Comparison of ENCODE assay signal across 15 cellular contexts in the genomic region with DNA sequence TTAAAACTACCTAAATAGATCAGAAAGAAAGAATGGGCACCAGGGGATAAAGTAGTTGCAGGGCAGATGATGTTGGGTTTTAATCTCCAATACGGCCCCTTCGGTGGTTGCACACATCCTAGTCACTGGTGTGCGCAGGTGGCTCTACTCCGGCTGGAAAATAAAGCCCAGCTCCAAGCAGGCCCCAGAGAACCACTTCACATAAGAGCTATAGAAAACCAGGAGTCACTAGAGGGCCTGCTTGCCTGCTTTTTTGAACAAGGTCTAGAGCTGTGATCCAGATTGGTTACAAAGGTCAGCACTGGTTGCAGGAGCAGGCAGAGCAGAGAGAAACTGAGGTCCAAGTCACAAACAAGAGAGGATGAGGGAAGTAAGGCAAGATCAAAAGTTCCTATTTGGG. TPM values are rescaled to one million over a fixed set of nuclear protein-coding genes. Genes with fewer than 3 reads are reported as not detected.
DNase-seq lines count a peak whose midpoint lies in the region; ATAC-seq, FAIRE-seq and TF ChIP-seq lines count a peak whose summit lies in the region.
"Had no signal": no experiment of that assay in that cellular context is flagged by ENCODE, and none has a peak within 500 bp of the region (broad histone marks: within the 10 kb centered on the region; RNA-seq: fewer than 3 reads in every experiment).

No MANE protein-coding gene starts in this region.

- H2AFZ ChIP-seq in Karpas-422 (ENCODE audit: low read length) (no peak overlapping the region), smooth muscle cell (ENCODE audit: low read depth) (no peak overlapping the region)

- H4K20me1 ChIP-seq in Karpas-422 (ENCODE audit: insufficient read depth, low read depth, low read length) (no peaks in the 10 kb centered on the region), smooth muscle cell (ENCODE audit: low read depth) (no peaks in the 10 kb centered on the region)

- H3K27me3 Mint-ChIP-seq in osteocyte (ENCODE audit: unreplicated experiment): no peaks in the 10 kb centered on the region

- H3K9me3 Mint-ChIP-seq in osteocyte (ENCODE audit: unreplicated experiment): no peaks in the 10 kb centered on the region
- H3K9me3 Mint-ChIP-seq: activated T-cell treated with anti-CD3 and anti-CD28 coated beads, Interleukin-2, amount 50 U/mL, for 24 hours had no signal

- H3F3A ChIP-seq in smooth muscle cell (ENCODE audit: low read depth): no peaks in the 10 kb centered on the region

- H3K36me3 Mint-ChIP-seq in osteocyte (ENCODE audit: unreplicated experiment): no peaks in the 10 kb centered on the region

- H3K4me1 ChIP-seq in Karpas-422 (ENCODE audit: low read length): no peaks in the 10 kb centered on the region
- no peaks in the 10 kb centered on the region for H3K4me1 ChIP-seq in left lung
- H3K4me1 ChIP-seq in kidney (ENCODE audit: control insufficient read depth in 1 of 2, insufficient read depth in 1 of 2, low read depth in 1 of 2, low read length in 2 of 2): no peaks in the 10 kb centered on the region
- H3K4me1 ChIP-seq in smooth muscle cell (ENCODE audit: low read depth): no peaks in the 10 kb centered on the region

- no peaks in the 10 kb centered on the region for H3K36me3 ChIP-seq in Karpas-422 (ENCODE audit: insufficient read depth, low read length)
- H3K36me3 ChIP-seq in left lung: no peaks in the 10 kb centered on the region
- H3K36me3 ChIP-seq in kidney (ENCODE audit: control insufficient read depth in 1 of 2, insufficient read depth in 2 of 2, low read length in 2 of 2): no peaks in the 10 kb centered on the region
- no peaks in the 10 kb centered on the region for H3K36me3 ChIP-seq in smooth muscle cell (ENCODE audit: low read depth)
- H3K36me3 ChIP-seq: MG63 had no signal

- no peaks in the 10 kb centered on the region for H3K79me2 ChIP-seq in Karpas-422 (ENCODE audit: low read length)
- no peaks in the 10 kb centered on the region for H3K79me2 ChIP-seq in smooth muscle cell (ENCODE audit: low read depth)

- WGBS in smooth muscle cell (ENCODE audit: low lambda C conversion rate): 85% methylated on average over 4 of the region's 4 CpGs

- TF ChIP-seq CTCF in left lung (IDR thresholded peaks at IDR 0.05) (no peak), osteocyte (IDR thresholded peaks at IDR 0.05) (no peak), kidney (IDR thresholded peaks at IDR 0.05; ENCODE audit: borderline replicate concordance, extremely low read depth, insufficient read depth) (no peak), smooth muscle cell (IDR thresholded peaks at IDR 0.05; ENCODE audit: borderline replicate concordance, insufficient read depth, poor library complexity, severe bottlenecking) (no peak)

- DNase-seq in COR-L47 (lab: John Stamatoyannopoulos, UW): peak; percentile 72
- peak; percentile 46 for DNase-seq in Karpas-422
- DNase-seq in NCI-H748 treated with DMSO at 0.1 percent for 48 hours (lab: John Stamatoyannopoulos, UW): peak; percentile 76
- peak in 1 of 2 donors; percentile 36 for DNase-seq in left lung
- DNase-seq in osteocyte (ENCODE audit: extremely low spot score, unreplicated experiment): no peak
- no peak for DNase-seq in kidney
- DNase-seq in COLO829 (ENCODE audit: low spot score): no peak
- no peak for DNase-seq in smooth muscle cell (lab: John Stamatoyannopoulos, UW; ENCODE audit: unreplicated experiment)
- DNase-seq: activated T-cell treated with anti-CD3 and anti-CD28 coated beads, Interleukin-2, amount 50 U/mL, for 24 hours; GDM1; MG63; stimulated activated CD4-positive, alpha-beta T cell treated with anti-CD3 and anti-CD28 coated beads, Interleukin-4, amount 100 ng/mL, for 4 hours had no signal

- H3K9me2 ChIP-seq in Karpas-422 (replicated peaks; ENCODE audit: insufficient read depth, low read length): no peaks in the 10 kb centered on the region

- peak; percentile 89 for ATAC-seq in left lung

- H3K4me1 Mint-ChIP-seq in osteocyte (ENCODE audit: unreplicated experiment): no peaks in the 10 kb centered on the region

- no peak overlapping the region for H3K4me3 Mint-ChIP-seq in osteocyte (ENCODE audit: unreplicated experiment)
- H3K4me3 Mint-ChIP-seq: activated T-cell treated with anti-CD3 and anti-CD28 coated beads, Interleukin-2, amount 50 U/mL, for 24 hours had no signal

- no peaks in the 10 kb centered on the region for H3K27me3 ChIP-seq in Karpas-422 (ENCODE audit: low read length)
- H3K27me3 ChIP-seq in left lung: no peaks in the 10 kb centered on the region
- no peaks in the 10 kb centered on the region for H3K27me3 ChIP-seq in smooth muscle cell (ENCODE audit: low read depth)
- H3K27me3 ChIP-seq: MG63 had no signal

- H3K9ac ChIP-seq in Karpas-422 (ENCODE audit: low read length): no peak overlapping the region
- no peak overlapping the region for H3K9ac ChIP-seq in kidney (ENCODE audit: low read length in 2 of 2)
- H3K9ac ChIP-seq in smooth muscle cell (ENCODE audit: low read depth): no peak overlapping the region

- H3K27ac Mint-ChIP-seq in osteocyte (ENCODE audit: unreplicated experiment): no peak overlapping the region
- H3K27ac Mint-ChIP-seq: activated T-cell treated with anti-CD3 and anti-CD28 coated beads, Interleukin-2, amount 50 U/mL, for 24 hours had no signal

- H3K4me3 ChIP-seq in Karpas-422 (ENCODE audit: low read length) (no peak overlapping the region), left lung (no peak overlapping the region), kidney (ENCODE audit: low read length in 2 of 2) (no peak overlapping the region), smooth muscle cell (no peak overlapping the region)
- H3K4me3 ChIP-seq: MG63 had no signal

- FAIRE-seq in kidney (lab: Jason Lieb, UNC): no peak

- no peaks in the 10 kb centered on the region for H3K9me3 ChIP-seq in Karpas-422 (ENCODE audit: low read length)
- no peaks in the 10 kb centered on the region for H3K9me3 ChIP-seq in left lung
- no peaks in the 10 kb centered on the region for H3K9me3 ChIP-seq in kidney (ENCODE audit: control insufficient read depth in 1 of 2, low read length in 2 of 2)
- no peaks in the 10 kb centered on the region for H3K9me3 ChIP-seq in smooth muscle cell (replicated peaks; ENCODE audit: low read depth)
- H3K9me3 ChIP-seq: MG63 had no signal

- H3K27ac ChIP-seq in Karpas-422 (ENCODE audit: low read length): no peak overlapping the region
- peak overlapping the region; percentile 70 to 73 for H3K27ac ChIP-seq in left lung
- no peak overlapping the region for H3K27ac ChIP-seq in kidney (ENCODE audit: low read depth in 2 of 2, low read length in 2 of 2)
- H3K27ac ChIP-seq in smooth muscle cell (ENCODE audit: low read depth): no peak overlapping the region

- H3K4me2 ChIP-seq in Karpas-422 (ENCODE audit: low read depth, low read length, poor library complexity, severe bottlenecking) (no peak overlapping the region), smooth muscle cell (no peak overlapping the region)

- intact Hi-C loops in left lung (cut with DNase I) (no loop called here), kidney (cut with DNase I) (no loop called here)

RNA-seq across cellular contexts. Expression of a gene that starts 41.5 kb away (rescaled TPM):
- not detected in 2 replicates for total RNA-seq in Karpas-422 (2014; rRNA removed; shearing (Covaris generic); ENCODE audit: low replicate concordance)
- total RNA-seq in left lung: 10 to 100 TPM in 1 of 2 donors, not detected in 1; 11.8 TPM
- not detected in 2 replicates for total RNA-seq in osteocyte
- not detected for total RNA-seq in kidney
- polyA plus RNA-seq in kidney (ENCODE audit: insufficient read depth, low read depth, low replicate concordance): 0.67 TPM
- not detected in 2 replicates for total RNA-seq in smooth muscle cell
- not detected in 2 replicates for polyA plus RNA-seq in smooth muscle cell
- total RNA-seq: posterior vena cava, RPMI7951, subcutaneous adipose tissue had no signal

Comparison
In these comparisons a context has a peak if more than half of its experiments do, and no peak if none do; other contexts are left out.
1. DNase-seq: peak in COR-L47 (single experiment), Karpas-422 (single experiment) and NCI-H748 treated with DMSO at 0.1 percent for 48 hours (single experiment); none in osteocyte (single experiment), kidney (single experiment), COLO829 (single experiment) and smooth muscle cell (single experiment).
2. H3K27ac ChIP-seq: peak in left lung (2 of 2); none in Karpas-422 (single experiment), kidney (0 of 2) and smooth muscle cell (single experiment).